8 cellular contexts compared by ENCODE assay signal in genomic region chr3:31980530-31981205, GRCh38. TPM values are rescaled to one million over a fixed set of nuclear protein-coding genes. Genes with fewer than 3 reads are reported as not detected.
A peak's percentile ranks its signal among the peaks of the same experiment; 100 is the strongest.
DNase-seq lines count a peak whose midpoint lies in the region; ATAC-seq and TF ChIP-seq lines count a peak whose summit lies in the region.

No MANE protein-coding gene starts in this region.

- no peak for TF ChIP-seq EP300 in sigmoid colon (IDR thresholded peaks at IDR 0.05)

- H3K4me3 ChIP-seq in astrocyte of the cerebellum (ENCODE audit: low read depth, low read length) (peak overlapping the region; percentile 51), iPS-11a (ENCODE audit: low read depth, low read length) (peak overlapping the region; percentile 83), sigmoid colon (peak overlapping the region; percentile 50 to 89 (median 75))

- in situ Hi-C loops in astrocyte of the cerebellum (cut with HindIII; ENCODE audit: low sequenced_read_pairs), result no loop called here

- TF ChIP-seq CTCF in astrocyte of the cerebellum (IDR thresholded peaks at IDR 0.05; ENCODE audit: low read depth, low read length, missing control alignments), result no peak
- TF ChIP-seq CTCF in sigmoid colon (IDR thresholded peaks at IDR 0.05), result no peak

- WGBS in sigmoid colon, 2 donors, result 1% methylated on average over 66 of the region's 66 CpGs

- H3K36me3 ChIP-seq in sigmoid colon, result no peaks in the 10 kb centered on the region

- no peak for ATAC-seq in HG03196 (IDR thresholded peaks at IDR 0.05; ENCODE audit: unreplicated experiment)

- H3K27ac ChIP-seq in sigmoid colon, result peak overlapping the region; percentile 83 to 89 (median 87)

- DNase-seq in NCI-H2081 (lab: John Stamatoyannopoulos, UW), result peak; percentile 51 to 69
- DNase-seq in NCI-H2081 treated with DMSO at 0.1 percent for 48 hours (lab: John Stamatoyannopoulos, UW), result no peak
- peak; percentile 79 for DNase-seq in HT-29 (ENCODE audit: low spot score)
- DNase-seq in SK-N-DZ (ENCODE audit: low spot score), result peak; percentile 23
- DNase-seq in astrocyte of the cerebellum (ENCODE audit: low read depth), result no peak
- peak; percentile 69 for DNase-seq in sigmoid colon

- H3K27me3 ChIP-seq in sigmoid colon, result no peaks in the 10 kb centered on the region

- TF ChIP-seq POLR2A in sigmoid colon (IDR thresholded peaks at IDR 0.05), result no peak

- intact Hi-C loops in sigmoid colon (cut with DNase I), result loop anchor here (5.0 kb wide), 2 partner anchors 127 to 448 kb away; partner anchors contain the start of genes GPD1L and STT3B

- peaks cover 0 to 27% (median 13%) of the 10 kb centered on the region in 4 donors for H3K4me1 ChIP-seq in sigmoid colon

- no peaks in the 10 kb centered on the region for H3K9me3 ChIP-seq in sigmoid colon

RNA-seq across cellular contexts. Expression of gene OSBPL10, which starts 0.4 kb away (rescaled TPM):
- total RNA-seq in HT-29 (2014; rRNA removed; shearing (Covaris generic)), result 38.2 and 65.1 TPM in 2 replicates
- 12.7 and 17.6 TPM in 2 replicates for polyA plus RNA-seq in SK-N-DZ (2014; cell fraction: cytosol; rRNA removed)
- polyA plus RNA-seq in SK-N-DZ (2014; cell fraction: nucleus; rRNA removed), result 10.8 and 14.3 TPM in 2 replicates
- 10 to 100 TPM in 3 of 4 donors, 1 to 10 TPM in 1; 7.8 to 77.7 (median 41.2) TPM for total RNA-seq in sigmoid colon
- polyA plus RNA-seq in sigmoid colon, result 1 to 10 TPM; 2.3 to 8.5 (median 2.4) TPM

RNA-seq across cellular contexts. Expression of gene ZNF860, which starts 0.9 kb away (rescaled TPM):
- 3.9 and 7.5 TPM in 2 replicates for total RNA-seq in HT-29 (2014; rRNA removed; shearing (Covaris generic))
- not detected in 2 replicates for polyA plus RNA-seq in SK-N-DZ (2014; cell fraction: cytosol; rRNA removed)
- not detected in 2 replicates for polyA plus RNA-seq in SK-N-DZ (2014; cell fraction: nucleus; rRNA removed)
- total RNA-seq in sigmoid colon, result 1 to 10 TPM in 1 of 4 donors, under 1 TPM in 3; under 0.01 to 1.3 (median 0.55) TPM
- polyA plus RNA-seq in sigmoid colon, result 1 to 10 TPM in 1 of 3 donors, under 1 TPM in 1, not detected in 1; 0.23 to 1.3 TPM

Comparison
In these comparisons a context has a peak if more than half of its experiments do, and no peak if none do; other contexts are left out.
1. DNase-seq: peak in NCI-H2081 (2 of 2), HT-29 (single experiment), SK-N-DZ (single experiment) and sigmoid colon (single experiment); none in NCI-H2081 treated with DMSO at 0.1 percent for 48 hours (single experiment) and astrocyte of the cerebellum (single experiment).
2. Peak in every context shown above with its lines, with median percentiles within 50 percentile points of each other: H3K4me3 ChIP-seq.